Comparison of ENCODE assay signal across 26 cellular contexts in genomic region chr22:46986788-46987187, GRCh38.
DNase-seq lines count a peak whose midpoint lies in the region; ATAC-seq, FAIRE-seq and TF ChIP-seq lines count a peak whose summit lies in the region.
"Had no signal": no experiment of that assay in that cellular context is flagged by ENCODE, and none has a peak within 500 bp of the region (broad histone marks: within the 10 kb centered on the region; RNA-seq: fewer than 3 reads in every experiment).

No MANE protein-coding gene starts in this region.

- FAIRE-seq in keratinocyte (lab: Jason Lieb, UNC) (peak; percentile 13), GM12891 (lab: Jason Lieb, UNC) (no peak)
- FAIRE-seq: A204.1, D721Med, GM12878, GM18507 had no signal

- H3K4me1 Mint-ChIP-seq in progenitor cell of endocrine pancreas (ENCODE audit: low read depth) (no peaks in the 10 kb centered on the region), immature natural killer cell (peaks cover 11 to 42% of the 10 kb centered on the region in 2 donors)

- H4K8ac ChIP-seq in IMR-90 (ENCODE audit: low read depth in 2 of 2, low read length in 2 of 2): no peak overlapping the region
- H4K8ac ChIP-seq in neuronal stem cell (ENCODE audit: low read depth, low read length): no peak overlapping the region

- no peak overlapping the region for H2AK9ac ChIP-seq in IMR-90 (replicated peaks; ENCODE audit: low read depth, low read length, poor library complexity)

- BruUV-seq in IMR-90 (replicated peaks; lab: Mats Ljungman, UMichigan): no TSS peak

- H2AFZ ChIP-seq in IMR-90 (replicated peaks; ENCODE audit: low read length, poor library complexity) (no peak overlapping the region), keratinocyte (ENCODE audit: control insufficient read depth, low read length) (no peak overlapping the region), neuronal stem cell (ENCODE audit: low read length) (no peak overlapping the region)
- H2AFZ ChIP-seq: GM23338 had no signal

- H3K4ac ChIP-seq in IMR-90 (ENCODE audit: low read depth, low read length): no peak overlapping the region
- H3K4ac ChIP-seq in neuronal stem cell (ENCODE audit: low read length): no peak overlapping the region

- no peak overlapping the region for H2BK20ac ChIP-seq in IMR-90 (ENCODE audit: low read depth, low read length)

- POLR2A ChIA-PET in IMR-90 (lab: Charles Lee; ENCODE audit: unreplicated experiment): no interaction called here

- H3K9me3 ChIP-seq in IMR-90 (ENCODE audit: control insufficient read depth, insufficient read depth, low read length): no peaks in the 10 kb centered on the region
- H3K9me3 ChIP-seq in keratinocyte (ENCODE audit: control insufficient read depth, low read depth, low read length): no peaks in the 10 kb centered on the region
- peaks cover 0 to 6% of the 10 kb centered on the region in 2 donors for H3K9me3 ChIP-seq in neuronal stem cell (replicated peaks in 1 of 2; ENCODE audit: control insufficient read depth in 2 of 2, insufficient read depth in 1 of 2, low read depth in 1 of 2, low read length in 2 of 2)
- H3K9me3 ChIP-seq: BLaER1, Caco-2 had no signal

- H3K14ac ChIP-seq in IMR-90 (replicated peaks; ENCODE audit: low read depth, low read length) (no peak overlapping the region), neuronal stem cell (ENCODE audit: low read length) (no peak overlapping the region)

- ATAC-seq in IMR-90 (ENCODE audit: low read depth) (no peak), HG02938 (IDR thresholded peaks at IDR 0.05; ENCODE audit: unreplicated experiment) (no peak)
- ATAC-seq: CD8-positive, alpha-beta T cell; GM12878; GM23338; HCT116 had no signal

- H3K18ac ChIP-seq in IMR-90 (ENCODE audit: low read depth, low read length): no peak overlapping the region
- H3K18ac ChIP-seq in neuronal stem cell (ENCODE audit: low read length): peak overlapping the region; percentile 3

- H3K27ac Mint-ChIP-seq in progenitor cell of endocrine pancreas (peak overlapping the region; percentile 45), immature natural killer cell (no peak overlapping the region)
- H3K27ac Mint-ChIP-seq: B cell; CD4-positive, CD25-positive, alpha-beta regulatory T cell; CD8-positive, alpha-beta T cell; GM23338; H9 had no signal

- dilution Hi-C loops in IMR-90 (cut with HindIII; ENCODE audit: low sequenced_read_pairs, unreplicated experiment) (no loop called here), keratinocyte (cut with MboI; ENCODE audit: extremely low pct_ligation_motif_present, low sequenced_read_pairs) (no loop called here)

- no peak for DNase-seq in IMR-90
- DNase-seq in keratinocyte (ENCODE audit: low read depth, low spot score): no peak
- no peak for DNase-seq in neuronal stem cell (ENCODE audit: low spot score)
- no peak for DNase-seq in progenitor cell of endocrine pancreas (ENCODE audit: low spot score, unreplicated experiment)
- no peak for DNase-seq in SIG-M5 treated with dmso at 0.1 percent for 504 hours (lab: John Stamatoyannopoulos, UW; ENCODE audit: unreplicated experiment)
- DNase-seq in GM12891 (ENCODE audit: insufficient read length, low spot score): no peak
- no peak for DNase-seq in immature natural killer cell
- DNase-seq: Caco-2; CD4-positive, CD25-positive, alpha-beta regulatory T cell; CD8-positive, alpha-beta T cell; DMS 273 treated with DMSO at 0.1 percent for 48 hours; DMS79; EL; GDM1; H9 had no signal

- H4K5ac ChIP-seq in IMR-90 (ENCODE audit: low read depth, low read length): no peak overlapping the region

- H3K36me3 ChIP-seq in IMR-90 (ENCODE audit: control insufficient read depth, insufficient read depth, low read length): peaks cover 7% of the 10 kb centered on the region
- peaks cover 0 to 7% of the 10 kb centered on the region in 2 experiments for H3K36me3 ChIP-seq in keratinocyte (ENCODE audit: control insufficient read depth in 2 of 2, extremely low read depth in 1 of 2, insufficient read depth in 2 of 2, low read length in 2 of 2)
- H3K36me3 ChIP-seq in neuronal stem cell (replicated peaks in 1 of 2; ENCODE audit: control insufficient read depth in 2 of 2, insufficient read depth in 2 of 2, low read length in 2 of 2): peaks cover 0 to 4% of the 10 kb centered on the region in 2 donors

- H3K27me3 Mint-ChIP-seq in progenitor cell of endocrine pancreas (no peaks in the 10 kb centered on the region), immature natural killer cell (ENCODE audit: low read depth in 3 of 3) (peaks cover 0 to 2% (median 1%) of the 10 kb centered on the region in 3 donors)
- H3K27me3 Mint-ChIP-seq: B cell; CD4-positive, CD25-positive, alpha-beta regulatory T cell had no signal

- TF ChIP-seq POLR2A in IMR-90 (IDR thresholded peaks at IDR 0.05; ENCODE audit: low read depth, low read length) (no peak), GM12891 (IDR thresholded peaks at IDR 0.05; ENCODE audit: low read depth, low read length) (no peak)

- H3K4me3 ChIP-seq in IMR-90 (ENCODE audit: insufficient read depth, low read depth, low read length) (no peak overlapping the region), keratinocyte (ENCODE audit: control insufficient read depth in 2 of 3, extremely low read depth in 1 of 3, insufficient read depth in 2 of 3, low read depth in 1 of 3, low read length in 3 of 3) (no peak overlapping the region), neuronal stem cell (ENCODE audit: low read length in 2 of 2) (no peak overlapping the region)
- H3K4me3 ChIP-seq: BLaER1, GM12878, GM23338 had no signal

- H3K4me1 ChIP-seq in IMR-90 (ENCODE audit: control insufficient read depth, insufficient read depth, low read length) (peaks cover 11% of the 10 kb centered on the region), keratinocyte (ENCODE audit: control insufficient read depth, extremely low read depth, insufficient read depth, low read length) (peaks cover 18% of the 10 kb centered on the region), neuronal stem cell (ENCODE audit: control insufficient read depth in 2 of 2, insufficient read depth in 1 of 2, low read depth in 1 of 2, low read length in 2 of 2) (no peaks in the 10 kb centered on the region)
- H3K4me1 ChIP-seq: BLaER1, Caco-2 had no signal

- H2BK5ac ChIP-seq in IMR-90 (ENCODE audit: low read depth, low read length, poor library complexity, severe bottlenecking) (no peak overlapping the region), neuronal stem cell (ENCODE audit: low read length) (no peak overlapping the region)

- H2BK120ac ChIP-seq in IMR-90 (ENCODE audit: low read depth, low read length) (no peak overlapping the region), neuronal stem cell (ENCODE audit: low read depth, low read length) (no peak overlapping the region)

- no peak overlapping the region for H4K91ac ChIP-seq in IMR-90 (ENCODE audit: insufficient read depth, low read depth, low read length)
- H4K91ac ChIP-seq in neuronal stem cell (ENCODE audit: low read depth, low read length, poor library complexity): no peak overlapping the region

- H3K9ac ChIP-seq in IMR-90 (ENCODE audit: low read depth, low read length) (no peak overlapping the region), keratinocyte (ENCODE audit: control insufficient read depth, extremely low read depth, insufficient read depth, low read length) (no peak overlapping the region), neuronal stem cell (ENCODE audit: low read depth, low read length, poor library complexity) (no peak overlapping the region)
- H3K9ac ChIP-seq: BLaER1 had no signal

- in situ Hi-C loops in IMR-90 (cut with MboI; ENCODE audit: low sequenced_read_pairs): no loop called here

- H3K36me3 Mint-ChIP-seq in progenitor cell of endocrine pancreas (ENCODE audit: insufficient read depth) (peaks cover under 1% of the 10 kb centered on the region), immature natural killer cell (peaks cover 5 to 7% (median 6%) of the 10 kb centered on the region in 3 donors)

- no peaks in the 10 kb centered on the region for H3K9me3 Mint-ChIP-seq in progenitor cell of endocrine pancreas (ENCODE audit: low read depth)
- H3K9me3 Mint-ChIP-seq in immature natural killer cell: no peaks in the 10 kb centered on the region
- H3K9me3 Mint-ChIP-seq: CD4-positive, CD25-positive, alpha-beta regulatory T cell; CD8-positive, alpha-beta T cell; GM23338; H9 had no signal

- H3K4me2 ChIP-seq in IMR-90 (ENCODE audit: low read depth, low read length) (no peak overlapping the region), keratinocyte (ENCODE audit: control insufficient read depth, extremely low read depth, insufficient read depth, low read depth, low read length) (no peak overlapping the region), neuronal stem cell (ENCODE audit: insufficient read depth, low read length, poor library complexity, severe bottlenecking) (no peak overlapping the region)
- H3K4me2 ChIP-seq: BLaER1, GM23338 had no signal

- H3K27ac ChIP-seq in IMR-90 (ENCODE audit: insufficient read depth, low read length): no peak overlapping the region
- H3K27ac ChIP-seq in keratinocyte (ENCODE audit: control insufficient read depth, insufficient read depth, low read length): no peak overlapping the region
- no peak overlapping the region for H3K27ac ChIP-seq in neuronal stem cell (replicated peaks; ENCODE audit: low read length)
- H3K27ac ChIP-seq: 22Rv1, BLaER1, C4-2B had no signal

- H4K20me1 ChIP-seq in IMR-90 (ENCODE audit: insufficient read depth, low read length) (peaks cover 12% of the 10 kb centered on the region; the same call in 1 of the 2 replicates), keratinocyte (ENCODE audit: control insufficient read depth, extremely low read depth, insufficient read depth, low read length) (no peaks in the 10 kb centered on the region)

- 100% methylated on average over 4 of the region's 11 CpGs; no CpG with 5 or more reads in 1 of the 2 experiments for WGBS in IMR-90 (ENCODE audit: extremely low coverage in 2 of 2, insufficient read length in 1 of 2), 2 experiments
- WGBS in neuronal stem cell (ENCODE audit: extremely low coverage in 2 of 2, insufficient read length in 2 of 2, insufficient replicate concordance in 1 of 2), 2 donors: no CpG with 5 or more reads among the region's 11 CpGs

- H3K4me3 Mint-ChIP-seq in progenitor cell of endocrine pancreas (ENCODE audit: low read depth): no peak overlapping the region
- H3K4me3 Mint-ChIP-seq in immature natural killer cell: no peak overlapping the region
- H3K4me3 Mint-ChIP-seq: B cell; CD4-positive, CD25-positive, alpha-beta regulatory T cell; CD8-positive, alpha-beta T cell; GM23338; H9 had no signal

- H3K9me1 ChIP-seq in IMR-90 (ENCODE audit: insufficient read depth, low read length) (peaks cover 13% of the 10 kb centered on the region; the same call in 1 of the 2 replicates), keratinocyte (ENCODE audit: control insufficient read depth, extremely low read depth, insufficient read depth, low read length) (no peaks in the 10 kb centered on the region)

- CTCF ChIA-PET in IMR-90 (lab: Yijun Ruan, JAX): no interaction called here

- H2BK15ac ChIP-seq in IMR-90 (ENCODE audit: low read depth, low read length) (no peak overlapping the region), neuronal stem cell (ENCODE audit: low read length) (no peak overlapping the region)

- no peak for TF ChIP-seq RAD21 in IMR-90 (IDR thresholded peaks at IDR 0.05; ENCODE audit: low read length)

- H3K79me1 ChIP-seq in IMR-90 (ENCODE audit: low read depth in 1 of 2, low read length in 2 of 2): peaks cover 9 to 27% of the 10 kb centered on the region in 2 experiments
- H3K79me1 ChIP-seq in neuronal stem cell (ENCODE audit: low read depth, low read length): peaks cover 1% of the 10 kb centered on the region

- no peak overlapping the region for H2BK12ac ChIP-seq in neuronal stem cell (ENCODE audit: low read length)

- TF ChIP-seq CTCF in IMR-90 (conservative IDR thresholded peaks at IDR 0.05; ENCODE audit: low read depth, low read length) (no peak), keratinocyte (optimal IDR thresholded peaks at IDR 0.05 in 1 of 3, IDR thresholded peaks at IDR 0.05 in 1 of 3, conservative IDR thresholded peaks at IDR 0.05 in 1 of 3; ENCODE audit: extremely low read depth in 1 of 3, insufficient read depth in 2 of 3, low read length in 3 of 3) (no peak), progenitor cell of endocrine pancreas (IDR thresholded peaks at IDR 0.05; ENCODE audit: unreplicated experiment) (no peak)

- intact Hi-C loops in IMR-90 (cut with micrococcal nuclease): no loop called here

- 0 out of 2 replicates have a peak overlapping the region, but pooled peaks have one; percentile 28 for H2AK5ac ChIP-seq in IMR-90 (ENCODE audit: low read depth, low read length)
- H2AK5ac ChIP-seq in neuronal stem cell (ENCODE audit: low read depth, low read length): no peak overlapping the region

- no peak overlapping the region for H3K56ac ChIP-seq in IMR-90 (ENCODE audit: extremely low read depth, insufficient read depth, low read length)

- no peaks in the 10 kb centered on the region for H3K79me2 ChIP-seq in keratinocyte (ENCODE audit: control insufficient read depth, insufficient read depth, low read length)

- H3K23ac ChIP-seq in IMR-90 (ENCODE audit: low read depth, low read length) (no peak overlapping the region), neuronal stem cell (ENCODE audit: low read depth, low read length, poor library complexity) (no peak overlapping the region)

- H3K27me3 ChIP-seq in IMR-90 (ENCODE audit: control insufficient read depth, insufficient read depth, low read length) (no peaks in the 10 kb centered on the region), keratinocyte (ENCODE audit: control insufficient read depth, extremely low read depth, insufficient read depth, low read length) (no peaks in the 10 kb centered on the region), neuronal stem cell (ENCODE audit: control insufficient read depth in 3 of 3, insufficient read depth in 3 of 3, low read depth in 1 of 3, low read length in 3 of 3) (no peaks in the 10 kb centered on the region)
- H3K27me3 ChIP-seq: BLaER1 had no signal
